Comparison of ENCODE assay signal across 28 cellular contexts in genomic region chr15:94909510-94909909, GRCh38.
"Had no signal": no experiment of that assay in that cellular context is flagged by ENCODE, and none has a peak within 500 bp of the region (broad histone marks: within the 10 kb centered on the region; RNA-seq: fewer than 3 reads in every experiment).

No MANE protein-coding gene starts in this region.

- H2AFZ ChIP-seq: neural progenitor cell, parathyroid adenoma had no signal

- H3K4me2 ChIP-seq: neural progenitor cell had no signal

- FAIRE-seq: small intestine, urothelium cell line had no signal

- H3K4me3 Mint-ChIP-seq: nephron; neural progenitor cell; stimulated activated effector memory CD8-positive, alpha-beta T cell treated with anti-CD3 and anti-CD28 coated beads, Interleukin-12 subunit alpha, Interleukin-12 subunit beta, amount 100 ng/mL, for 72 hours; stimulated activated naive B cell treated with anti-CD40 and anti-IgM and Interleukin-4, amounts not matched to agents 10 μg/mL and 1 μg/mL and 100 μg/mL, for 72 hours; stimulated activated naive CD8-positive, alpha-beta T cell treated with anti-CD3 and anti-CD28 coated beads, Interleukin-15, Interleukin-2, amounts not matched to agents 100 ng/mL and 50 ng/mL, for 24 hours had no signal

- H3K9ac ChIP-seq: neural progenitor cell, parathyroid adenoma had no signal

- H3K27me3 Mint-ChIP-seq: progenitor cell of endocrine pancreas; stimulated activated naive B cell treated with anti-CD40 and anti-IgM and Interleukin-4, amounts not matched to agents 10 μg/mL and 1 μg/mL and 100 μg/mL, for 72 hours; stimulated activated naive CD8-positive, alpha-beta T cell treated with anti-CD3 and anti-CD28 coated beads, Interleukin-15, Interleukin-2, amounts not matched to agents 100 ng/mL and 50 ng/mL, for 24 hours had no signal

- H3K27ac ChIP-seq: neural progenitor cell, ovary, parathyroid adenoma, psoas muscle, right lobe of liver, sigmoid colon, stomach, thoracic aorta, thyroid gland, tibial nerve, upper lobe of left lung, vagina had no signal

- H3K36me3 ChIP-seq: neural progenitor cell, ovary, right lobe of liver, sigmoid colon, stomach, thoracic aorta, thyroid gland, tibial nerve, upper lobe of left lung, vagina had no signal

- H3K4me1 Mint-ChIP-seq: nephron; neural progenitor cell; stimulated activated effector memory CD8-positive, alpha-beta T cell treated with anti-CD3 and anti-CD28 coated beads, Interleukin-12 subunit alpha, Interleukin-12 subunit beta, amount 100 ng/mL, for 72 hours; stimulated activated naive B cell treated with anti-CD40 and anti-IgM and Interleukin-4, amounts not matched to agents 10 μg/mL and 1 μg/mL and 100 μg/mL, for 72 hours had no signal

- H3K27ac Mint-ChIP-seq: nephron; neural progenitor cell; progenitor cell of endocrine pancreas; stimulated activated effector memory CD8-positive, alpha-beta T cell treated with anti-CD3 and anti-CD28 coated beads, Interleukin-12 subunit alpha, Interleukin-12 subunit beta, amount 100 ng/mL, for 72 hours; stimulated activated naive B cell treated with anti-CD40 and anti-IgM and Interleukin-4, amounts not matched to agents 10 μg/mL and 1 μg/mL and 100 μg/mL, for 72 hours; stimulated activated naive CD8-positive, alpha-beta T cell treated with anti-CD3 and anti-CD28 coated beads, Interleukin-15, Interleukin-2, amounts not matched to agents 100 ng/mL and 50 ng/mL, for 24 hours had no signal

- DNase-seq: occipital lobe; ovary; posterior cingulate gyrus; psoas muscle; right cardiac atrium; right lobe of liver; sigmoid colon; small intestine; stimulated activated CD4-positive, alpha-beta T cell treated with anti-CD3 and anti-CD28 coated beads, Interleukin-15, amount 100 ng/mL, for 24 hours; stimulated activated CD4-positive, alpha-beta T cell treated with anti-CD3 and anti-CD28 coated beads, Interleukin-2, amount 100 ng/mL, for 24 hours; stimulated activated CD4-positive, alpha-beta T cell treated with anti-CD3 and anti-CD28 coated beads, Interleukin-2, amount 100 ng/mL, for 48 hours; stimulated activated CD4-positive, alpha-beta T cell treated with anti-CD3 and anti-CD28 coated beads, Interleukin-4, amount 100 ng/mL, for 24 hours; stimulated activated naive B cell treated with anti-CD40 and anti-IgM and Interleukin-4, amounts not matched to agents 10 μg/mL and 1 μg/mL and 100 μg/mL, for 72 hours; stimulated activated naive CD4-positive, alpha-beta T cell treated with Interleukin-2 at 50 U/mL for 16 hours; stomach; thyroid gland; trophoblast cell; upper lobe of left lung had no signal

- H3K4me1 ChIP-seq: neural progenitor cell, parathyroid adenoma, psoas muscle, right lobe of liver, sigmoid colon, stomach, thyroid gland, tibial nerve, upper lobe of left lung, vagina had no signal

- H3K4me3 ChIP-seq: neural progenitor cell, ovary, psoas muscle, right lobe of liver, sigmoid colon, stomach, thoracic aorta, thyroid gland, tibial nerve, upper lobe of left lung, vagina had no signal

- H3K27me3 ChIP-seq: neural progenitor cell, ovary, right lobe of liver, sigmoid colon, stomach, thyroid gland, tibial nerve, upper lobe of left lung, vagina had no signal

- H3K9me3 ChIP-seq: ovary, right lobe of liver, thyroid gland had no signal

- H3K36me3 Mint-ChIP-seq: stimulated activated effector memory CD8-positive, alpha-beta T cell treated with anti-CD3 and anti-CD28 coated beads, Interleukin-12 subunit alpha, Interleukin-12 subunit beta, amount 100 ng/mL, for 72 hours; stimulated activated naive B cell treated with anti-CD40 and anti-IgM and Interleukin-4, amounts not matched to agents 10 μg/mL and 1 μg/mL and 100 μg/mL, for 72 hours had no signal

- H3K79me2 ChIP-seq: parathyroid adenoma had no signal

- ATAC-seq: psoas muscle; right cardiac atrium; right lobe of liver; stimulated activated effector memory CD8-positive, alpha-beta T cell treated with anti-CD3 and anti-CD28 coated beads, Interleukin-12 subunit alpha, Interleukin-12 subunit beta, amount 100 ng/mL, for 72 hours; stimulated activated naive B cell treated with anti-CD40 and anti-IgM and Interleukin-4, amounts not matched to agents 10 μg/mL and 1 μg/mL and 100 μg/mL, for 72 hours had no signal
